Comparison of ENCODE assay signal across 24 cellular contexts in the genomic region with DNA sequence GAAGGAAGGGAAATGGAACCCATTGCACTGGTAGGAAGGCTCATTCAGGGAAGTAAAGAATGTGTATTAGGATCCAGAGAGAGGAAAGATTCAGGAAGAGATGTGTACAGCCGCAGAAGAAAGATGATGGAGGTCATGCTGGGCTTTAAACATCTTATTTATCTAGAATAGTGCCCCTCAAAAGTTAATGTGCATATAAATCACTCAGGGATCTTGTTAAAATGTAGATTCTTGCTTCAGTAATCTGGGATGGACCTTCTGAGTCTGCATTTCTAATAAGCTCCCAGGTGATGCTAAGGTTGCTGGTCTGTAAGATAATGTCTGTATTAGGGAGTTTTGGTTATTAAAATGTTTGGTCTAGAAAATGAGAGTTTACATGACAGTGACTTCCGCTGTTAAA. TPM values are rescaled to one million over a fixed set of nuclear protein-coding genes. Genes with fewer than 3 reads are reported as not detected.
"Had no signal": no experiment of that assay in that cellular context is flagged by ENCODE, and none has a peak within 500 bp of the region (broad histone marks: within the 10 kb centered on the region; RNA-seq: fewer than 3 reads in every experiment).

No MANE protein-coding gene starts in this region.

- H3K27me3 ChIP-seq: esophagus muscularis mucosa, gastrocnemius medialis, heart right ventricle, ovary, right atrium auricular region, sigmoid colon had no signal

- ATAC-seq: gastrocnemius medialis; heart right ventricle; left lobe of liver; naive thymus-derived CD8-positive, alpha-beta T cell; stimulated activated naive B cell treated with anti-CD40 and anti-IgM and Interleukin-4, amounts not matched to agents 10 μg/mL and 1 μg/mL and 100 μg/mL, for 72 hours; stimulated activated naive CD8-positive, alpha-beta T cell treated with anti-CD3 and anti-CD28 coated beads, Interleukin-15, amount 100 ng/mL, for 72 hours had no signal

- H3K9me3 Mint-ChIP-seq: neural crest cell; stimulated activated naive CD8-positive, alpha-beta T cell treated with anti-CD3 and anti-CD28 coated beads, Interleukin-15, amount 100 ng/mL, for 72 hours had no signal

- DNase-seq: effector memory CD4-positive, alpha-beta T cell; gastrocnemius medialis; heart right ventricle; hypothalamus; kidney glomerular epithelial cell; mammary epithelial cell; naive thymus-derived CD8-positive, alpha-beta T cell; nucleus accumbens; ovary; sigmoid colon; stimulated activated CD4-positive, alpha-beta T cell treated with anti-CD3 and anti-CD28 coated beads, Interleukin-2, amount 100 ng/mL, for 24 hours; stimulated activated CD4-positive, alpha-beta T cell treated with anti-CD3 and anti-CD28 coated beads, Interleukin-4, amount 100 ng/mL, for 4 hours; stimulated activated naive B cell treated with anti-CD40 and anti-IgM and Interleukin-4, amounts not matched to agents 10 μg/mL and 1 μg/mL and 100 μg/mL, for 72 hours; stimulated activated naive CD8-positive, alpha-beta T cell treated with anti-CD3 and anti-CD28 coated beads, Interleukin-15, amount 100 ng/mL, for 72 hours; substantia nigra; trophoblast cell had no signal

- H3K4me3 Mint-ChIP-seq: naive thymus-derived CD8-positive, alpha-beta T cell; neural crest cell; stimulated activated naive B cell treated with anti-CD40 and anti-IgM and Interleukin-4, amounts not matched to agents 10 μg/mL and 1 μg/mL and 100 μg/mL, for 72 hours; stimulated activated naive CD8-positive, alpha-beta T cell treated with anti-CD3 and anti-CD28 coated beads, Interleukin-15, amount 100 ng/mL, for 72 hours had no signal

- H3K27me3 Mint-ChIP-seq: stimulated activated naive B cell treated with anti-CD40 and anti-IgM and Interleukin-4, amounts not matched to agents 10 μg/mL and 1 μg/mL and 100 μg/mL, for 72 hours; stimulated activated naive CD8-positive, alpha-beta T cell treated with anti-CD3 and anti-CD28 coated beads, Interleukin-15, amount 100 ng/mL, for 72 hours had no signal

- H3K4me1 ChIP-seq: gastrocnemius medialis had no signal

- H3K27ac ChIP-seq: epithelial cell of prostate, esophagus muscularis mucosa, gastrocnemius medialis, heart right ventricle, ovary, right atrium auricular region, sigmoid colon, skin epidermis, thoracic aorta had no signal

- H3K4me1 Mint-ChIP-seq: naive thymus-derived CD8-positive, alpha-beta T cell; stimulated activated naive B cell treated with anti-CD40 and anti-IgM and Interleukin-4, amounts not matched to agents 10 μg/mL and 1 μg/mL and 100 μg/mL, for 72 hours; stimulated activated naive CD8-positive, alpha-beta T cell treated with anti-CD3 and anti-CD28 coated beads, Interleukin-15, amount 100 ng/mL, for 72 hours had no signal

- H3K27ac Mint-ChIP-seq: naive thymus-derived CD8-positive, alpha-beta T cell; stimulated activated naive B cell treated with anti-CD40 and anti-IgM and Interleukin-4, amounts not matched to agents 10 μg/mL and 1 μg/mL and 100 μg/mL, for 72 hours; stimulated activated naive CD8-positive, alpha-beta T cell treated with anti-CD3 and anti-CD28 coated beads, Interleukin-15, amount 100 ng/mL, for 72 hours had no signal

- H3K4me3 ChIP-seq: esophagus muscularis mucosa, gastrocnemius medialis, heart right ventricle, ovary, right atrium auricular region, sigmoid colon, skin epidermis, thoracic aorta had no signal

- H3K36me3 ChIP-seq: esophagus muscularis mucosa, gastrocnemius medialis, heart right ventricle, ovary, right atrium auricular region, sigmoid colon, thoracic aorta had no signal

- H3K36me3 Mint-ChIP-seq: naive thymus-derived CD8-positive, alpha-beta T cell; stimulated activated naive B cell treated with anti-CD40 and anti-IgM and Interleukin-4, amounts not matched to agents 10 μg/mL and 1 μg/mL and 100 μg/mL, for 72 hours had no signal

- H3K9me3 ChIP-seq: esophagus muscularis mucosa, gastrocnemius medialis, heart right ventricle, ovary, right atrium auricular region, sigmoid colon, thoracic aorta had no signal

RNA-seq across cellular contexts. Expression of a gene that starts 46.3 kb away (rescaled TPM):
- total RNA-seq: mononuclear cell; naive thymus-derived CD8-positive, alpha-beta T cell had no signal
- polyA plus RNA-seq: naive thymus-derived CD8-positive, alpha-beta T cell had no signal
